ENCODE assay signal across 1 cellular context in the genomic region with DNA sequence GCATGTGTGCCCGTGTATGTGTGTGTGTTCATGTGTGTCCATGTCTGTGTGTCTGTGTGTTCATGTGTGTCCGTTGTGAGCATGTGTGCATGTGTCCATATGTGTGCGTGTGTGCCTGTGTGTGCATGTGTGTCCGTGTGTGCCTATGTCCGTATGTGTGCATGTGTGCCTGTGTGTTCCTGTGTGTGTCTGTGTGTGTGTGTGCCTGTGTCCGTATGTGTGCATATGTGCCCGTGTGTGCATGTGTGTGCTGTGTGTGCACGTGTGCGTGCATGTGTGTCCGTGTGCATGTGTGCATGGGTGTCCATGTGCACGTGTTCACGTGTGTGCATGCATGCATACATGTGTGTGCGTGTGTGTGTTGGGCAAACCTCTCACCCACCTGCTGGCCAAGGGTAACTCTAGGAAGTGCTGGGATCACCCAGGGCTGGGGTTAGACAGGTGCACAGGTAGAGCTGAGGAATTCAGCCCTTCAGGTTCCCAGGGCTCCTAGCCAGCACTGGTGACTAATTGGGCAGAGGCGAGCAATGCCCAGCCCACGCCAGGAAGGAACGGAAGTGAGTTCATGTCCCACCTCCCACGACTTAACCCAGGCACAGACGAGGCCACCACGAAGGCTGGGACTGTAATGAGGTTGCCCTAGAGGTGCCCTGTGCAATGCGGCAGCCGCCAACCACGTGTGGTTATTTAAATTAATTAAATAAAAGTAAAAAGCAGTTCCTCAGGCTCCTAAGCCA.
TF ChIP-seq lines count a peak whose summit lies in the region.

No MANE protein-coding gene starts in this region.

TF ChIP-seq in HepG2, 621 proteins besides CTCF, POLR2A, EP300 and RAD21 (continues in another document):
- TF ChIP-seq, protein P1, sequence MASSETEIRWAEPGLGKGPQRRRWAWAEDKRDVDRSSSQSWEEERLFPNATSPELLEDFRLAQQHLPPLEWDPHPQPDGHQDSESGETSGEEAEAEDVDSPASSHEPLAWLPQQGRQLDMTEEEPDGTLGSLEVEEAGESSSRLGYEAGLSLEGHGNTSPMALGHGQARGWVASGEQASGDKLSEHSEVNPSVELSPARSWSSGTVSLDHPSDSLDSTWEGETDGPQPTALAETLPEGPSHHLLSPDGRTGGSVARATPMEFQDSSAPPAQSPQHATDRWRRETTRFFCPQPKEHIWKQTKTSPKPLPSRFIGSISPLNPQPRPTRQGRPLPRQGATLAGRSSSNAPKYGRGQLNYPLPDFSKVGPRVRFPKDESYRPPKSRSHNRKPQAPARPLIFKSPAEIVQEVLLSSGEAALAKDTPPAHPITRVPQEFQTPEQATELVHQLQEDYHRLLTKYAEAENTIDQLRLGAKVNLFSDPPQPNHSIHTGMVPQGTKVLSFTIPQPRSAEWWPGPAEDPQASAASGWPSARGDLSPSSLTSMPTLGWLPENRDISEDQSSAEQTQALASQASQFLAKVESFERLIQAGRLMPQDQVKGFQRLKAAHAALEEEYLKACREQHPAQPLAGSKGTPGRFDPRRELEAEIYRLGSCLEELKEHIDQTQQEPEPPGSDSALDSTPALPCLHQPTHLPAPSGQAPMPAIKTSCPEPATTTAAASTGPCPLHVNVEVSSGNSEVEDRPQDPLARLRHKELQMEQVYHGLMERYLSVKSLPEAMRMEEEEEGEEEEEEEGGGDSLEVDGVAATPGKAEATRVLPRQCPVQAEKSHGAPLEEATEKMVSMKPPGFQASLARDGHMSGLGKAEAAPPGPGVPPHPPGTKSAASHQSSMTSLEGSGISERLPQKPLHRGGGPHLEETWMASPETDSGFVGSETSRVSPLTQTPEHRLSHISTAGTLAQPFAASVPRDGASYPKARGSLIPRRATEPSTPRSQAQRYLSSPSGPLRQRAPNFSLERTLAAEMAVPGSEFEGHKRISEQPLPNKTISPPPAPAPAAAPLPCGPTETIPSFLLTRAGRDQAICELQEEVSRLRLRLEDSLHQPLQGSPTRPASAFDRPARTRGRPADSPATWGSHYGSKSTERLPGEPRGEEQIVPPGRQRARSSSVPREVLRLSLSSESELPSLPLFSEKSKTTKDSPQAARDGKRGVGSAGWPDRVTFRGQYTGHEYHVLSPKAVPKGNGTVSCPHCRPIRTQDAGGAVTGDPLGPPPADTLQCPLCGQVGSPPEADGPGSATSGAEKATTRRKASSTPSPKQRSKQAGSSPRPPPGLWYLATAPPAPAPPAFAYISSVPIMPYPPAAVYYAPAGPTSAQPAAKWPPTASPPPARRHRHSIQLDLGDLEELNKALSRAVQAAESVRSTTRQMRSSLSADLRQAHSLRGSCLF (CRISPR knock-in tag; IDR thresholded peaks at IDR 0.05; ENCODE audit: borderline replicate concordance): no peak
- TF ChIP-seq, protein P2, sequence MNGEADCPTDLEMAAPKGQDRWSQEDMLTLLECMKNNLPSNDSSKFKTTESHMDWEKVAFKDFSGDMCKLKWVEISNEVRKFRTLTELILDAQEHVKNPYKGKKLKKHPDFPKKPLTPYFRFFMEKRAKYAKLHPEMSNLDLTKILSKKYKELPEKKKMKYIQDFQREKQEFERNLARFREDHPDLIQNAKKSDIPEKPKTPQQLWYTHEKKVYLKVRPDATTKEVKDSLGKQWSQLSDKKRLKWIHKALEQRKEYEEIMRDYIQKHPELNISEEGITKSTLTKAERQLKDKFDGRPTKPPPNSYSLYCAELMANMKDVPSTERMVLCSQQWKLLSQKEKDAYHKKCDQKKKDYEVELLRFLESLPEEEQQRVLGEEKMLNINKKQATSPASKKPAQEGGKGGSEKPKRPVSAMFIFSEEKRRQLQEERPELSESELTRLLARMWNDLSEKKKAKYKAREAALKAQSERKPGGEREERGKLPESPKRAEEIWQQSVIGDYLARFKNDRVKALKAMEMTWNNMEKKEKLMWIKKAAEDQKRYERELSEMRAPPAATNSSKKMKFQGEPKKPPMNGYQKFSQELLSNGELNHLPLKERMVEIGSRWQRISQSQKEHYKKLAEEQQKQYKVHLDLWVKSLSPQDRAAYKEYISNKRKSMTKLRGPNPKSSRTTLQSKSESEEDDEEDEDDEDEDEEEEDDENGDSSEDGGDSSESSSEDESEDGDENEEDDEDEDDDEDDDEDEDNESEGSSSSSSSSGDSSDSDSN (CRISPR knock-in tag; IDR thresholded peaks at IDR 0.05): no peak
- TF ChIP-seq ELF1 (CRISPR knock-in tag; IDR thresholded peaks at IDR 0.05) (no peak), SP1 (IDR thresholded peaks at IDR 0.05) (peak; percentile 59; the same call in 1 of the 2 replicates), SP1 (CRISPR knock-in tag; IDR thresholded peaks at IDR 0.05) (no peak), LCORL (IDR thresholded peaks at IDR 0.05) (peak; percentile 42; the same call in 1 of the 2 replicates), LCORL (CRISPR knock-in tag; IDR thresholded peaks at IDR 0.05) (no peak), ETV6 (CRISPR knock-in tag; conservative IDR thresholded peaks at IDR 0.05) (no peak), ATF7 (IDR thresholded peaks at IDR 0.05) (peak; percentile 25; the same call in 1 of the 2 replicates), ATF7 (CRISPR knock-in tag; IDR thresholded peaks at IDR 0.05) (no peak), MLLT10 (CRISPR knock-in tag; IDR thresholded peaks at IDR 0.05) (no peak), HOXA3 (CRISPR knock-in tag; IDR thresholded peaks at IDR 0.05) (no peak), SKI (IDR thresholded peaks at IDR 0.05; ENCODE audit: partially characterized antibody) (no peak), ZNF333 (CRISPR knock-in tag; IDR thresholded peaks at IDR 0.05; ENCODE audit: borderline replicate concordance) (no peak), NONO (IDR thresholded peaks at IDR 0.05) (0 out of 2 replicates have a peak, but pooled peaks have one; percentile 38), NONO (CRISPR knock-in tag; conservative IDR thresholded peaks at IDR 0.05) (no peak; the same call in 1 of the 2 replicates), ZNF136 (CRISPR knock-in tag; IDR thresholded peaks at IDR 0.05; ENCODE audit: low read depth) (no peak), ZNF547 (CRISPR knock-in tag; IDR thresholded peaks at IDR 0.05) (no peak), FOXA1 (IDR thresholded peaks at IDR 0.05) (0 out of 2 replicates have a peak, but pooled peaks have one; percentile 25), FOXA1 (CRISPR knock-in tag; IDR thresholded peaks at IDR 0.05) (no peak), RARA (CRISPR knock-in tag; IDR thresholded peaks at IDR 0.05) (no peak), MZF1 (CRISPR knock-in tag; IDR thresholded peaks at IDR 0.05; ENCODE audit: borderline replicate concordance) (no peak), NR2F2 (IDR thresholded peaks at IDR 0.05; ENCODE audit: borderline replicate concordance, low read depth) (no peak), MIXL1 (CRISPR knock-in tag; IDR thresholded peaks at IDR 0.05) (no peak), POGZ (CRISPR knock-in tag; IDR thresholded peaks at IDR 0.05) (no peak), EZH2 (conservative IDR thresholded peaks at IDR 0.05; ENCODE audit: low read depth, low read length) (no peak), POLR2G (IDR thresholded peaks at IDR 0.05; ENCODE audit: low read depth, low read length) (no peak), ZNF768 (CRISPR knock-in tag; IDR thresholded peaks at IDR 0.05) (no peak), ZBTB42 (CRISPR knock-in tag; IDR thresholded peaks at IDR 0.05) (no peak), ZNF660 (CRISPR knock-in tag; IDR thresholded peaks at IDR 0.05; ENCODE audit: borderline replicate concordance, low read depth) (0 out of 2 replicates have a peak, but pooled peaks have one; percentile 37), ZNF317 (CRISPR knock-in tag; IDR thresholded peaks at IDR 0.05) (no peak), DNMT1 (CRISPR knock-in tag; IDR thresholded peaks at IDR 0.05) (peak; percentile 75; the same call in 1 of the 2 replicates), TBX3 (IDR thresholded peaks at IDR 0.05; ENCODE audit: borderline replicate concordance) (0 out of 2 replicates have a peak, but pooled peaks have one; percentile 14), SNRNP70 (IDR thresholded peaks at IDR 0.05; ENCODE audit: low read depth, low read length) (no peak), ZNF83 (CRISPR knock-in tag; IDR thresholded peaks at IDR 0.05; ENCODE audit: borderline replicate concordance) (0 out of 2 replicates have a peak, but pooled peaks have one; percentile 68), RFXANK (CRISPR knock-in tag; IDR thresholded peaks at IDR 0.05) (no peak), KDM5B (CRISPR knock-in tag; IDR thresholded peaks at IDR 0.05; ENCODE audit: borderline replicate concordance) (no peak), WIZ (CRISPR knock-in tag; IDR thresholded peaks at IDR 0.05) (no peak), ZNF878 (CRISPR knock-in tag; IDR thresholded peaks at IDR 0.05) (no peak), NCOA2 (CRISPR knock-in tag; IDR thresholded peaks at IDR 0.05) (no peak), TGIF2 (CRISPR knock-in tag; IDR thresholded peaks at IDR 0.05) (no peak)
- TF ChIP-seq, protein P3, sequence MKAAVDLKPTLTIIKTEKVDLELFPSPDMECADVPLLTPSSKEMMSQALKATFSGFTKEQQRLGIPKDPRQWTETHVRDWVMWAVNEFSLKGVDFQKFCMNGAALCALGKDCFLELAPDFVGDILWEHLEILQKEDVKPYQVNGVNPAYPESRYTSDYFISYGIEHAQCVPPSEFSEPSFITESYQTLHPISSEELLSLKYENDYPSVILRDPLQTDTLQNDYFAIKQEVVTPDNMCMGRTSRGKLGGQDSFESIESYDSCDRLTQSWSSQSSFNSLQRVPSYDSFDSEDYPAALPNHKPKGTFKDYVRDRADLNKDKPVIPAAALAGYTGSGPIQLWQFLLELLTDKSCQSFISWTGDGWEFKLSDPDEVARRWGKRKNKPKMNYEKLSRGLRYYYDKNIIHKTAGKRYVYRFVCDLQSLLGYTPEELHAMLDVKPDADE (CRISPR knock-in tag; IDR thresholded peaks at IDR 0.05): no peak
- TF ChIP-seq, protein P4, sequence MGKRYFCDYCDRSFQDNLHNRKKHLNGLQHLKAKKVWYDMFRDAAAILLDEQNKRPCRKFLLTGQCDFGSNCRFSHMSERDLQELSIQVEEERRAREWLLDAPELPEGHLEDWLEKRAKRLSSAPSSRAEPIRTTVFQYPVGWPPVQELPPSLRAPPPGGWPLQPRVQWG (CRISPR knock-in tag; IDR thresholded peaks at IDR 0.05; ENCODE audit: borderline replicate concordance, low read depth): no peak
- TF ChIP-seq, protein P5, sequence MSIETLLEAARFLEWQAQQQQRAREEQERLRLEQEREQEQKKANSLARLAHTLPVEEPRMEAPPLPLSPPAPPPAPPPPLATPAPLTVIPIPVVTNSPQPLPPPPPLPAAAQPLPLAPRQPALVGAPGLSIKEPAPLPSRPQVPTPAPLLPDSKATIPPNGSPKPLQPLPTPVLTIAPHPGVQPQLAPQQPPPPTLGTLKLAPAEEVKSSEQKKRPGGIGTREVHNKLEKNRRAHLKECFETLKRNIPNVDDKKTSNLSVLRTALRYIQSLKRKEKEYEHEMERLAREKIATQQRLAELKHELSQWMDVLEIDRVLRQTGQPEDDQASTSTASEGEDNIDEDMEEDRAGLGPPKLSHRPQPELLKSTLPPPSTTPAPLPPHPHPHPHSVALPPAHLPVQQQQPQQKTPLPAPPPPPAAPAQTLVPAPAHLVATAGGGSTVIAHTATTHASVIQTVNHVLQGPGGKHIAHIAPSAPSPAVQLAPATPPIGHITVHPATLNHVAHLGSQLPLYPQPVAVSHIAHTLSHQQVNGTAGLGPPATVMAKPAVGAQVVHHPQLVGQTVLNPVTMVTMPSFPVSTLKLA (IDR thresholded peaks at IDR 0.05): peak; percentile 99
- TF ChIP-seq, protein P6, sequence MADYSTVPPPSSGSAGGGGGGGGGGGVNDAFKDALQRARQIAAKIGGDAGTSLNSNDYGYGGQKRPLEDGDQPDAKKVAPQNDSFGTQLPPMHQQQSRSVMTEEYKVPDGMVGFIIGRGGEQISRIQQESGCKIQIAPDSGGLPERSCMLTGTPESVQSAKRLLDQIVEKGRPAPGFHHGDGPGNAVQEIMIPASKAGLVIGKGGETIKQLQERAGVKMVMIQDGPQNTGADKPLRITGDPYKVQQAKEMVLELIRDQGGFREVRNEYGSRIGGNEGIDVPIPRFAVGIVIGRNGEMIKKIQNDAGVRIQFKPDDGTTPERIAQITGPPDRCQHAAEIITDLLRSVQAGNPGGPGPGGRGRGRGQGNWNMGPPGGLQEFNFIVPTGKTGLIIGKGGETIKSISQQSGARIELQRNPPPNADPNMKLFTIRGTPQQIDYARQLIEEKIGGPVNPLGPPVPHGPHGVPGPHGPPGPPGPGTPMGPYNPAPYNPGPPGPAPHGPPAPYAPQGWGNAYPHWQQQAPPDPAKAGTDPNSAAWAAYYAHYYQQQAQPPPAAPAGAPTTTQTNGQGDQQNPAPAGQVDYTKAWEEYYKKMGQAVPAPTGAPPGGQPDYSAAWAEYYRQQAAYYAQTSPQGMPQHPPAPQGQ (CRISPR knock-in tag; IDR thresholded peaks at IDR 0.05; ENCODE audit: borderline replicate concordance): no peak
- TF ChIP-seq, protein P7, sequence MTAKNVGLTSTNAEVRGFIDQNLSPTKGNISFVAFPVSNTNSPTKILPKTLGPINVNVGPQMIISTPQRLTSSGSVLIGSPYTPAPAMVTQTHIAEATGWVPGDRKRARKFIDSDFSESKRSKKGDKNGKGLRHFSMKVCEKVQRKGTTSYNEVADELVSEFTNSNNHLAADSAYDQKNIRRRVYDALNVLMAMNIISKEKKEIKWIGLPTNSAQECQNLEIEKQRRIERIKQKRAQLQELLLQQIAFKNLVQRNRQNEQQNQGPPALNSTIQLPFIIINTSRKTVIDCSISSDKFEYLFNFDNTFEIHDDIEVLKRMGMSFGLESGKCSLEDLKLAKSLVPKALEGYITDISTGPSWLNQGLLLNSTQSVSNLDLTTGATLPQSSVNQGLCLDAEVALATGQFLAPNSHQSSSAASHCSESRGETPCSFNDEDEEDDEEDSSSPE (CRISPR knock-in tag; IDR thresholded peaks at IDR 0.05): no peak
- TF ChIP-seq, protein P8, sequence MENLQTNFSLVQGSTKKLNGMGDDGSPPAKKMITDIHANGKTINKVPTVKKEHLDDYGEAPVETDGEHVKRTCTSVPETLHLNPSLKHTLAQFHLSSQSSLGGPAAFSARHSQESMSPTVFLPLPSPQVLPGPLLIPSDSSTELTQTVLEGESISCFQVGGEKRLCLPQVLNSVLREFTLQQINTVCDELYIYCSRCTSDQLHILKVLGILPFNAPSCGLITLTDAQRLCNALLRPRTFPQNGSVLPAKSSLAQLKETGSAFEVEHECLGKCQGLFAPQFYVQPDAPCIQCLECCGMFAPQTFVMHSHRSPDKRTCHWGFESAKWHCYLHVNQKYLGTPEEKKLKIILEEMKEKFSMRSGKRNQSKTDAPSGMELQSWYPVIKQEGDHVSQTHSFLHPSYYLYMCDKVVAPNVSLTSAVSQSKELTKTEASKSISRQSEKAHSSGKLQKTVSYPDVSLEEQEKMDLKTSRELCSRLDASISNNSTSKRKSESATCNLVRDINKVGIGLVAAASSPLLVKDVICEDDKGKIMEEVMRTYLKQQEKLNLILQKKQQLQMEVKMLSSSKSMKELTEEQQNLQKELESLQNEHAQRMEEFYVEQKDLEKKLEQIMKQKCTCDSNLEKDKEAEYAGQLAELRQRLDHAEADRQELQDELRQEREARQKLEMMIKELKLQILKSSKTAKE (CRISPR knock-in tag; IDR thresholded peaks at IDR 0.05; ENCODE audit: borderline replicate concordance): peak; percentile 27; the same call in 1 of the 2 replicates
